In genomic region chr16:30656388-30656787, GRCh38 we compare ENCODE assay signal across 11 cellular contexts. TPM values are rescaled to one million over a fixed set of nuclear protein-coding genes. Genes with fewer than 3 reads are reported as not detected.
DNase-seq lines count a peak whose midpoint lies in the region; ATAC-seq and TF ChIP-seq lines count a peak whose summit lies in the region.
"Had no signal": no experiment of that assay in that cellular context is flagged by ENCODE, and none has a peak within 500 bp of the region (broad histone marks: within the 10 kb centered on the region; RNA-seq: fewer than 3 reads in every experiment).

No MANE protein-coding gene starts in this region.

- no peak overlapping the region for H3K27ac Mint-ChIP-seq in MCF 10A (ENCODE audit: low read depth, unreplicated experiment)
- no peak overlapping the region for H3K27ac Mint-ChIP-seq in activated naive CD8-positive, alpha-beta T cell treated with anti-CD3 and anti-CD28 coated beads, Interleukin-2, amount 10 ng/mL, durations not matched to agents 7 days and 5 days
- H3K27ac Mint-ChIP-seq in natural killer cell, result peak overlapping the region; percentile 98 to 99

- H3K27me3 Mint-ChIP-seq in MCF 10A (ENCODE audit: insufficient read depth, unreplicated experiment) (no peaks in the 10 kb centered on the region), natural killer cell (ENCODE audit: low read depth in 2 of 2) (no peaks in the 10 kb centered on the region)
- no peaks in the 10 kb centered on the region for H3K27me3 Mint-ChIP-seq in activated naive CD8-positive, alpha-beta T cell treated with anti-CD3 and anti-CD28 coated beads, Interleukin-2, amount 10 ng/mL, durations not matched to agents 7 days and 5 days

- H2AFZ ChIP-seq in mammary epithelial cell (ENCODE audit: low read depth, low read length), result no peak overlapping the region

- H3K4me3 ChIP-seq in mammary epithelial cell (replicated peaks in 1 of 3; ENCODE audit: insufficient read depth in 1 of 3, low read depth in 2 of 3, low read length in 3 of 3), result no peak overlapping the region

- WGBS in mammary epithelial cell (ENCODE audit: low coverage, missing lambda C conversion rate), result 94% methylated on average over 8 of the region's 8 CpGs

- H3K9me3 Mint-ChIP-seq in MCF 10A (ENCODE audit: unreplicated experiment) (no peaks in the 10 kb centered on the region), natural killer cell (no peaks in the 10 kb centered on the region)
- H3K9me3 Mint-ChIP-seq in activated naive CD8-positive, alpha-beta T cell treated with anti-CD3 and anti-CD28 coated beads, Interleukin-2, amount 10 ng/mL, durations not matched to agents 7 days and 5 days, result no peaks in the 10 kb centered on the region

- peaks cover 41% of the 10 kb centered on the region for H3K79me2 ChIP-seq in mammary epithelial cell (ENCODE audit: insufficient read depth, low read length)

- BruUV-seq in MCF 10A (replicated peaks; lab: Mats Ljungman, UMichigan) (no TSS peak), mammary epithelial cell (replicated peaks; lab: Mats Ljungman, UMichigan) (no TSS peak)

- no peaks in the 10 kb centered on the region for H4K20me1 ChIP-seq in mammary epithelial cell (ENCODE audit: insufficient read depth, low read length)

- in situ Hi-C loops in mammary epithelial cell (cut with MboI; ENCODE audit: low sequenced_read_pairs in 2 of 2), result no loop called here

- DNase-seq in MCF 10A (ENCODE audit: unreplicated experiment) (no peak), mammary epithelial cell (no peak), natural killer cell (no peak), NCI-H128 (lab: John Stamatoyannopoulos, UW; ENCODE audit: unreplicated experiment) (no peak), NCI-H2029 treated with DMSO at 0.1 percent for 48 hours (lab: John Stamatoyannopoulos, UW) (no peak)
- DNase-seq in activated naive CD8-positive, alpha-beta T cell treated with anti-CD3 and anti-CD28 coated beads, Interleukin-2, amount 10 ng/mL, durations not matched to agents 7 days and 5 days, result no peak
- DNase-seq: AML-193, dermis blood vessel endothelial cell, NCI-H1930 had no signal

- H3K4me1 ChIP-seq in mammary epithelial cell (ENCODE audit: insufficient read depth, low read length), result peaks cover 26% of the 10 kb centered on the region

- H3K27ac ChIP-seq in mammary epithelial cell (ENCODE audit: insufficient read depth, low read depth, low read length), result no peak overlapping the region

- H3K4me1 Mint-ChIP-seq in MCF 10A (ENCODE audit: insufficient read depth, unreplicated experiment), result peaks cover 28% of the 10 kb centered on the region
- H3K4me1 Mint-ChIP-seq in activated naive CD8-positive, alpha-beta T cell treated with anti-CD3 and anti-CD28 coated beads, Interleukin-2, amount 10 ng/mL, durations not matched to agents 7 days and 5 days, result peaks cover 31% of the 10 kb centered on the region
- peaks cover 37 to 56% of the 10 kb centered on the region in 2 donors for H3K4me1 Mint-ChIP-seq in natural killer cell

- CTCF ChIA-PET in MCF 10A (lab: Yijun Ruan, JAX), result interaction anchor here (0.6 to 1.3 kb wide), 3 partner anchors 25 to 128 kb away, joined by 3 to 4 read pairs (median 3); no protein-coding TSS in a partner anchor
- CTCF ChIA-PET in mammary epithelial cell (lab: Charles Lee; ENCODE audit: low non-redundant PET), result no interaction called here

- H3K27me3 ChIP-seq in mammary epithelial cell (ENCODE audit: insufficient read depth, low read length), result no peaks in the 10 kb centered on the region

- H3K9ac ChIP-seq in mammary epithelial cell (ENCODE audit: insufficient read depth, low read length), result no peak overlapping the region

- TF ChIP-seq CTCF in MCF 10A (IDR thresholded peaks at IDR 0.05; ENCODE audit: unreplicated experiment) (no peak), mammary epithelial cell (conservative IDR thresholded peaks at IDR 0.05 in 1 of 2, IDR thresholded peaks at IDR 0.05 in 1 of 2; ENCODE audit: extremely low read depth in 1 of 2, insufficient read depth in 1 of 2, low read depth in 1 of 2, low read length in 2 of 2) (no peak), natural killer cell (IDR thresholded peaks at IDR 0.05) (no peak)

- H3K9me3 ChIP-seq in mammary epithelial cell (replicated peaks; ENCODE audit: insufficient read depth, low read length), result no peaks in the 10 kb centered on the region

- H3K4me2 ChIP-seq in mammary epithelial cell (ENCODE audit: insufficient read depth, low read depth, low read length), result no peak overlapping the region

- peaks cover 13% of the 10 kb centered on the region for H3K36me3 ChIP-seq in mammary epithelial cell (ENCODE audit: insufficient read depth, low read length)

- POLR2A ChIA-PET in MCF 10A (lab: Yijun Ruan, JAX), result interaction anchor here (0.8 to 1.2 kb wide), 3 partner anchors 20 to 40 kb away, joined by 3 to 5 read pairs (median 3); no protein-coding TSS in a partner anchor
- POLR2A ChIA-PET in activated naive CD8-positive, alpha-beta T cell treated with anti-CD3 and anti-CD28 coated beads, Interleukin-2, amount 10 ng/mL, durations not matched to agents 7 days and 5 days (lab: Charles Lee), result no interaction called here

- dilution Hi-C loops in mammary epithelial cell (cut with HindIII; ENCODE audit: low sequenced_read_pairs), result no loop called here

- H3K4me3 Mint-ChIP-seq in MCF 10A (ENCODE audit: unreplicated experiment) (peak overlapping the region; percentile 93), natural killer cell (no peak overlapping the region)
- H3K4me3 Mint-ChIP-seq in activated naive CD8-positive, alpha-beta T cell treated with anti-CD3 and anti-CD28 coated beads, Interleukin-2, amount 10 ng/mL, durations not matched to agents 7 days and 5 days, result peak overlapping the region; percentile 42

- no peak for ATAC-seq in activated naive CD8-positive, alpha-beta T cell treated with anti-CD3 and anti-CD28 coated beads, Interleukin-2, amount 10 ng/mL, durations not matched to agents 7 days and 5 days (ENCODE audit: low read depth)
- ATAC-seq in natural killer cell, result no peak
- ATAC-seq in GM19023 (IDR thresholded peaks at IDR 0.05; ENCODE audit: unreplicated experiment), result no peak
- ATAC-seq in GM18519 (IDR thresholded peaks at IDR 0.05; ENCODE audit: low FRiP score, unreplicated experiment), result no peak

- H3K36me3 Mint-ChIP-seq in MCF 10A (ENCODE audit: insufficient read depth, unreplicated experiment), result peaks cover 63% of the 10 kb centered on the region
- H3K36me3 Mint-ChIP-seq in activated naive CD8-positive, alpha-beta T cell treated with anti-CD3 and anti-CD28 coated beads, Interleukin-2, amount 10 ng/mL, durations not matched to agents 7 days and 5 days, result peaks cover 18% of the 10 kb centered on the region
- H3K36me3 Mint-ChIP-seq in natural killer cell, result no peaks in the 10 kb centered on the region

- intact Hi-C loops in MCF 10A (cut with micrococcal nuclease) (no loop called here), mammary epithelial cell (cut with micrococcal nuclease) (no loop called here), natural killer cell (cut with micrococcal nuclease) (loop anchor here (5.0 kb wide), 1 partner anchor 84 kb away; the partner anchor contains the start of gene ZNF688)

RNA-seq across cellular contexts. Expression of gene FBRS, which starts 1.8 kb away (rescaled TPM):
- total RNA-seq in MCF 10A (2022), result 69.1 and 80.8 TPM in 2 replicates
- 10 to 100 TPM; 20.7 to 60.8 TPM for total RNA-seq in mammary epithelial cell
- 7.8 TPM for polyA plus RNA-seq in mammary epithelial cell
- polyA minus RNA-seq in mammary epithelial cell, result 27.2 TPM
- 100 to 1,000 TPM; 140 to 143 TPM for total RNA-seq in activated naive CD8-positive, alpha-beta T cell treated with anti-CD3 and anti-CD28 coated beads, Interleukin-2, amount 10 ng/mL, durations not matched to agents 7 days and 5 days
- 100 to 1,000 TPM; 158 to 182 (median 172) TPM for total RNA-seq in natural killer cell

RNA-seq across cellular contexts. Expression of gene PRR14, which starts 5.6 kb away (rescaled TPM):
- total RNA-seq in MCF 10A (2022) (39.4 and 41.4 TPM in 2 replicates), mammary epithelial cell (10 to 100 TPM; 10.2 to 38.5 TPM), natural killer cell (100 to 1,000 TPM in 2 of 3 donors, 10 to 100 TPM in 1; 81.0 to 110 (median 101) TPM)
- polyA plus RNA-seq in mammary epithelial cell, result 4.8 TPM
- polyA minus RNA-seq in mammary epithelial cell, result 22.0 TPM
- total RNA-seq in activated naive CD8-positive, alpha-beta T cell treated with anti-CD3 and anti-CD28 coated beads, Interleukin-2, amount 10 ng/mL, durations not matched to agents 7 days and 5 days, result 10 to 100 TPM; 89.7 to 97.1 TPM

RNA-seq across cellular contexts. Expression of gene SRCAP, which starts 42.6 kb away (rescaled TPM):
- total RNA-seq in MCF 10A (2022) (52.3 and 60.7 TPM in 2 replicates), mammary epithelial cell (10 to 100 TPM; 20.2 to 46.2 TPM), natural killer cell (10 to 100 TPM; 78.8 to 99.0 (median 89.3) TPM)
- polyA plus RNA-seq in mammary epithelial cell, result 3.9 TPM
- 41.0 TPM for polyA minus RNA-seq in mammary epithelial cell
- 10 to 100 TPM; 89.4 to 92.2 TPM for total RNA-seq in activated naive CD8-positive, alpha-beta T cell treated with anti-CD3 and anti-CD28 coated beads, Interleukin-2, amount 10 ng/mL, durations not matched to agents 7 days and 5 days

RNA-seq across cellular contexts. Expression of gene ZNF689, which starts 46.2 kb away (rescaled TPM):
- total RNA-seq in MCF 10A (2022) (4.5 and 6.1 TPM in 2 replicates), mammary epithelial cell (1 to 10 TPM; 6.7 to 7.0 TPM), natural killer cell (1 to 10 TPM; 8.8 to 9.3 (median 9.1) TPM)
- 4.7 TPM for polyA plus RNA-seq in mammary epithelial cell
- 9.9 TPM for polyA minus RNA-seq in mammary epithelial cell
- total RNA-seq in activated naive CD8-positive, alpha-beta T cell treated with anti-CD3 and anti-CD28 coated beads, Interleukin-2, amount 10 ng/mL, durations not matched to agents 7 days and 5 days, result 10 to 100 TPM; 12.7 to 14.4 TPM

Comparison
In these comparisons a context has a peak if more than half of its experiments do, and no peak if none do; other contexts are left out.
1. H3K27ac Mint-ChIP-seq: peak in natural killer cell (2 of 2); none in MCF 10A (single experiment) and activated naive CD8-positive, alpha-beta T cell treated with anti-CD3 and anti-CD28 coated beads, Interleukin-2, amount 10 ng/mL, durations not matched to agents 7 days and 5 days (single experiment).